In the genomic region with DNA sequence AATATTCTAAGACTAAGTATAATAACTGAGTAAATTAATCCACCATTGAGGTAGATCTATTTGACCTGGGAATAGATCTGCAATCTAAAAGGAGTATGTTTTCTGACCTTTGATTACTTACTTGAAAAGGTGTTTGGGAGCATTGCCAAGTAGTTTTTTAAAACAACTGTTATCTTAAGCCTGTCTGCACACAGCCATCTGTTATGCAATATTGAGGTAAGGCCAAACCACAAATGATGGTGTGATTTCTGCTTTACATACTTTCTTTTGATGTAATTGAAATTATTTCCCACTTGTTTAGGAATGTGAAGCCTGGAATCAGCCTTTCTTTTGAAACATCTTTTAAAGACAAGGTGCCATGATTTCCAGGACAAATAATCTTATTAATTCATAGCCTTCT, we compare ENCODE assay signal across 10 cellular contexts.
A peak's percentile ranks its signal among the peaks of the same experiment; 100 is the strongest.
DNase-seq lines count a peak whose midpoint lies in the region; ATAC-seq lines count a peak whose summit lies in the region.
"Had no signal": no experiment of that assay in that cellular context is flagged by ENCODE, and none has a peak within 500 bp of the region (broad histone marks: within the 10 kb centered on the region; RNA-seq: fewer than 3 reads in every experiment).

No MANE protein-coding gene starts in this region.

- H3K27ac Mint-ChIP-seq in immature natural killer cell, result peak overlapping the region in 2 of 6 donors; percentile 12 to 53
- H3K27ac Mint-ChIP-seq: WTC11 had no signal

- H3K4me1 Mint-ChIP-seq in immature natural killer cell, result peaks cover 17 to 27% of the 10 kb centered on the region in 2 donors
- H3K4me1 Mint-ChIP-seq: WTC11 had no signal

- ATAC-seq in HG02973 (IDR thresholded peaks at IDR 0.05; ENCODE audit: unreplicated experiment), result no peak
- ATAC-seq in GM21786 (IDR thresholded peaks at IDR 0.05; ENCODE audit: unreplicated experiment), result no peak
- ATAC-seq in GM21723 (IDR thresholded peaks at IDR 0.05; ENCODE audit: unreplicated experiment), result no peak
- ATAC-seq: psoas muscle, WTC11 had no signal

- no peak overlapping the region for H3K4me3 ChIP-seq in Jurkat, Clone E6-1 (ENCODE audit: low read length)
- H3K4me3 ChIP-seq: psoas muscle had no signal

- peaks cover 0 to 3% (median 2%) of the 10 kb centered on the region in 3 donors for H3K27me3 Mint-ChIP-seq in immature natural killer cell (ENCODE audit: low read depth in 3 of 3)

- peaks cover 40 to 49% (median 48%) of the 10 kb centered on the region in 3 donors for H3K36me3 Mint-ChIP-seq in immature natural killer cell

- DNase-seq in AG20443 (ENCODE audit: low spot score) (peak; percentile 25), SKM-1 (lab: John Stamatoyannopoulos, UW; ENCODE audit: unreplicated experiment) (peak; percentile 10), immature natural killer cell (peak; percentile 12 to 47 (median 30))
- peak; percentile 88 for DNase-seq in Jurkat, Clone E6-1 (ENCODE audit: low read depth, low spot score)
- no peak for DNase-seq in effector CD4-positive, alpha-beta T cell
- DNase-seq: psoas muscle had no signal

- H3K4me3 Mint-ChIP-seq in immature natural killer cell, result no peak overlapping the region
- H3K4me3 Mint-ChIP-seq: WTC11 had no signal

- H3K9me3 Mint-ChIP-seq in immature natural killer cell, result no peaks in the 10 kb centered on the region
- H3K9me3 Mint-ChIP-seq: WTC11 had no signal
